ENCODE assay signal across 9 cellular contexts in the genomic region with DNA sequence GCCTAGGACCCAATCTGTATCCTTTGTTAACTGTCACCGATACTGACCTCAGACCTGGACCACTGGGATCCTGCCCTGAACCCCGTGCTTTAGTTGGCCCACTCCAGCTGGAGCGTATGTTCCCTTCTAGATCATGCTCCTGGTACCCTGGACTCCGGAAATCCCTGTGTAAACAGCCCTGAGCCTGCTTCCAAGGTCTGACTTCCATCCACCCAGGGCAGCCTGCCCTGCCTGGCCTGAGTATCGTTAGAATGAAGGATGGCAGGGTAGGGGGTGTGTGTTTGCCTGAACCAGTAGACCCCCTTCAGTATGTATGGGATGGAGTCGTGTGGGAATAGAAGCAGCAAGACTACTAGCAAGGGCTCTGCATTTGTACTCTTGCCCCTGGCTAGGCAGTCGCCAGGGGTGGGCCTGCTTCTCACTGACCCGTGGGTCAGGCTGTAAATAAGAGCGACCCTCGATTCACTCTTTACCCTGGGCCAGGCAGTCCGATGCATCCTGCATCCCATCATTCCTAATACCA. TPM values are rescaled to one million over a fixed set of nuclear protein-coding genes. Genes with fewer than 3 reads are reported as not detected.
A peak's percentile ranks its signal among the peaks of the same experiment; 100 is the strongest.
DNase-seq lines count a peak whose midpoint lies in the region; ATAC-seq and TF ChIP-seq lines count a peak whose summit lies in the region.
"Had no signal": no experiment of that assay in that cellular context is flagged by ENCODE, and none has a peak within 500 bp of the region (broad histone marks: within the 10 kb centered on the region; RNA-seq: fewer than 3 reads in every experiment).

No MANE protein-coding gene starts in this region.

- H3K4me1 ChIP-seq in left lung (peaks cover 5 to 9% of the 10 kb centered on the region in 2 donors), stomach smooth muscle (ENCODE audit: control insufficient read depth, insufficient read depth, low read length) (peaks cover 10% of the 10 kb centered on the region), adrenal gland (replicated peaks in 1 of 2) (peaks cover 5 to 10% of the 10 kb centered on the region in 2 donors)

- H3K36me3 ChIP-seq in left lung (no peaks in the 10 kb centered on the region), stomach smooth muscle (ENCODE audit: control insufficient read depth in 2 of 2, insufficient read depth in 2 of 2, low read length in 2 of 2) (no peaks in the 10 kb centered on the region), adrenal gland (replicated peaks in 1 of 2) (no peaks in the 10 kb centered on the region)

- WGBS in adrenal gland, 4 donors: 25 to 33% (median 28%) methylated on average over 10 to 11 of the region's 11 CpGs

- H3K4me3 ChIP-seq in left lung (peak overlapping the region; percentile 36 to 44), stomach smooth muscle (ENCODE audit: low read length in 2 of 2) (peak overlapping the region; percentile 39 to 83), adrenal gland (peak overlapping the region in 2 of 4 donors; percentile 41 to 96)

- ATAC-seq in left lung: no peak
- ATAC-seq in HG03280 (IDR thresholded peaks at IDR 0.05; ENCODE audit: unreplicated experiment): no peak

- TF ChIP-seq CTCF in left lung (IDR thresholded peaks at IDR 0.05) (no peak), adrenal gland (IDR thresholded peaks at IDR 0.05) (no peak)

- peak overlapping the region in 1 of 2 donors; percentile 72 for H3K9ac ChIP-seq in stomach smooth muscle (ENCODE audit: low read length in 2 of 2)

- H3K27me3 ChIP-seq in left lung (peaks cover 0 to 57% of the 10 kb centered on the region in 2 donors), stomach smooth muscle (ENCODE audit: control insufficient read depth in 1 of 2, insufficient read depth in 2 of 2, low read length in 2 of 2) (no peaks in the 10 kb centered on the region), adrenal gland (no peaks in the 10 kb centered on the region)

- H3K27ac ChIP-seq in angular gyrus (ENCODE audit: low read depth, low read length): peak overlapping the region; percentile 98
- peak overlapping the region in 1 of 2 donors; percentile 81 for H3K27ac ChIP-seq in left lung
- H3K27ac ChIP-seq in stomach smooth muscle (ENCODE audit: low read length): no peak overlapping the region
- H3K27ac ChIP-seq in adrenal gland: peak overlapping the region in 1 of 5 donors; percentile 81

- DNase-seq in NCI-H510A (lab: John Stamatoyannopoulos, UW): peak; percentile 0
- no peak for DNase-seq in NCI-H510A treated with DMSO at 0.1 percent for 48 hours (lab: John Stamatoyannopoulos, UW)
- no peak for DNase-seq in left lung
- DNase-seq in glomerular visceral epithelial cell (ENCODE audit: extremely low spot score): no peak
- no peak for DNase-seq in adrenal gland
- DNase-seq: CD4-positive, CD25-positive, alpha-beta regulatory T cell had no signal

- no peak for TF ChIP-seq POLR2A in adrenal gland (IDR thresholded peaks at IDR 0.05)

- intact Hi-C loops in left lung (cut with DNase I) (no loop called here), adrenal gland (cut with DNase I) (no loop called here)

- H3K9me3 ChIP-seq in left lung (no peaks in the 10 kb centered on the region), stomach smooth muscle (ENCODE audit: control insufficient read depth in 2 of 2, low read length in 2 of 2) (no peaks in the 10 kb centered on the region), adrenal gland (replicated peaks in 1 of 3) (no peaks in the 10 kb centered on the region)

RNA-seq across cellular contexts. Expression of a gene that starts 0.7 kb away (rescaled TPM):
- total RNA-seq in left lung: 100 to 1,000 TPM in 1 of 2 donors, 10 to 100 TPM in 1; 57.1 to 142 TPM
- total RNA-seq in adrenal gland: 100 to 1,000 TPM in 3 of 8 donors, 10 to 100 TPM in 5; 31.0 to 167 (median 87.7) TPM
- polyA plus RNA-seq in adrenal gland: 10 to 100 TPM; 19.5 to 37.2 (median 30.5) TPM
- total RNA-seq: CD4-positive, CD25-positive, alpha-beta regulatory T cell had no signal
- polyA plus RNA-seq: CD4-positive, CD25-positive, alpha-beta regulatory T cell had no signal

RNA-seq across cellular contexts. Expression of a gene that starts 50.3 kb away (rescaled TPM):
- 10 to 100 TPM; 62.0 to 92.8 TPM for total RNA-seq in left lung
- total RNA-seq in adrenal gland: 100 to 1,000 TPM in 1 of 8 donors, 10 to 100 TPM in 7; 41.6 to 103 (median 70.6) TPM
- polyA plus RNA-seq in adrenal gland: 10 to 100 TPM; 13.6 to 55.5 (median 45.1) TPM
